In the genomic region with DNA sequence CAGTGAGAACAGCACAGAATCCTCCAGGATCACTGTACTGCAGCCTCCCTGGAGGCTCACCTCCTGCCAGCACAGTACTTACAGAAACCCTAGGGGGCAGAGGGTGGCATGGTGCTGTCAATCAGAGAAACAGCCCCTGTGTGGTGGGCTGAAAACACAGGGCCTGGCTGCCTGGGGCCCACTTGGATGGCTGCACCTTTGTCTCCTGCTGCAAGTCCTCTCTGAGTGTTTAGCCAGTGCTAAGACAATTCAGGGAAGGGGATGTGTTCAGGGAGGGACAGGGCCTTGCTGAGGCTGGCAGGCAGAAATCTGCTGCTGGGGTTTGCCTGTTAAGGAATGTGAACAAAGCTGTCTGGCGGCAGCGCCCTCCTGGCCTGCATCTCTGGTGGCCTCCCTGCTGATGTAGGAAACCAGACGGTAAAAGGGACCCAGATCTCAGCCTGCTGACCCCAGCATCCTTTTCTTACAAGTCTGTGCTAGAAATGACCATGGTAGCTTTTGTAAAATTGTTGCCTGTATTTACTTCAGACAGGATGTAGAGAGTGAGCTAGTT, we compare ENCODE assay signal across 1 cellular context.
TF ChIP-seq lines count a peak whose summit lies in the region.

No MANE protein-coding gene starts in this region.

TF ChIP-seq in IMR-90, 13 proteins besides CTCF, POLR2A, EP300 and RAD21 (continued from another document):
- TF ChIP-seq NFE2L2 (IDR thresholded peaks at IDR 0.05; ENCODE audit: low read depth, low read length) (no peak), MXI1 (IDR thresholded peaks at IDR 0.05; ENCODE audit: borderline replicate concordance, low read depth, low read length) (no peak), MAFK (IDR thresholded peaks at IDR 0.05; ENCODE audit: low read depth, low read length) (no peak), MAZ (IDR thresholded peaks at IDR 0.05; ENCODE audit: borderline replicate concordance, low read depth, low read length) (no peak), BHLHE40 (IDR thresholded peaks at IDR 0.05; ENCODE audit: low read depth, low read length) (no peak), RCOR1 (IDR thresholded peaks at IDR 0.05; ENCODE audit: insufficient replicate concordance, low read length) (no peak)
- TF ChIP-seq, protein P1, sequence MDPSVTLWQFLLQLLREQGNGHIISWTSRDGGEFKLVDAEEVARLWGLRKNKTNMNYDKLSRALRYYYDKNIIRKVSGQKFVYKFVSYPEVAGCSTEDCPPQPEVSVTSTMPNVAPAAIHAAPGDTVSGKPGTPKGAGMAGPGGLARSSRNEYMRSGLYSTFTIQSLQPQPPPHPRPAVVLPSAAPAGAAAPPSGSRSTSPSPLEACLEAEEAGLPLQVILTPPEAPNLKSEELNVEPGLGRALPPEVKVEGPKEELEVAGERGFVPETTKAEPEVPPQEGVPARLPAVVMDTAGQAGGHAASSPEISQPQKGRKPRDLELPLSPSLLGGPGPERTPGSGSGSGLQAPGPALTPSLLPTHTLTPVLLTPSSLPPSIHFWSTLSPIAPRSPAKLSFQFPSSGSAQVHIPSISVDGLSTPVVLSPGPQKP (IDR thresholded peaks at IDR 0.05; ENCODE audit: borderline replicate concordance, low read depth, low read length): no peak
